Comparison of ENCODE assay signal across 18 cellular contexts in genomic region chr14:30115756-30116155, GRCh38.
"Had no signal": no experiment of that assay in that cellular context is flagged by ENCODE, and none has a peak within 500 bp of the region (broad histone marks: within the 10 kb centered on the region; RNA-seq: fewer than 3 reads in every experiment).

No MANE protein-coding gene starts in this region.

- H3K9me3 ChIP-seq: gastrocnemius medialis, heart right ventricle, left ventricle myocardium inferior, mucosa of descending colon, thoracic aorta, upper lobe of right lung had no signal

- H3K4me3 ChIP-seq: gastrocnemius medialis, heart right ventricle, left ventricle myocardium inferior, mucosa of descending colon, thoracic aorta, upper lobe of right lung had no signal

- ATAC-seq: activated CD8-positive, alpha-beta memory T cell treated with anti-CD3 and anti-CD28 coated beads, Interleukin-2, amount 10 ng/mL, durations not matched to agents 7 days and 5 days; gastrocnemius medialis; heart right ventricle; mucosa of descending colon; naive thymus-derived CD4-positive, alpha-beta T cell; stimulated activated effector memory CD8-positive, alpha-beta T cell treated with anti-CD3 and anti-CD28 coated beads, Interleukin-12 subunit alpha, Interleukin-12 subunit beta, amount 100 ng/mL, for 72 hours; upper lobe of right lung had no signal

- DNase-seq: activated CD4-positive, alpha-beta T cell treated with anti-CD3 and anti-CD28 coated beads, Interleukin-2, amount 50 U/mL, for 4 hours; activated CD4-positive, CD25-positive, alpha-beta regulatory T cell treated with anti-CD3 and anti-CD28 coated beads, Interleukin-2, amount 50 U/mL, for 72 hours; activated CD8-positive, alpha-beta memory T cell treated with anti-CD3 and anti-CD28 coated beads, Interleukin-2, amount 10 ng/mL, durations not matched to agents 7 days and 5 days; activated naive CD4-positive, alpha-beta T cell treated with anti-CD3 and anti-CD28 coated beads, Interleukin-2, amount 50 U/mL, for 16 hours; activated T-cell treated with anti-CD3 and anti-CD28 coated beads, Interleukin-2, amount 50 U/mL, for 1 hour; erythroblast; gastrocnemius medialis; heart right ventricle; kidney; left ventricle myocardium inferior; mucosa of descending colon; naive thymus-derived CD4-positive, alpha-beta T cell; posterior cingulate gyrus; retina; upper lobe of right lung had no signal

- H3K36me3 Mint-ChIP-seq: activated CD8-positive, alpha-beta memory T cell treated with anti-CD3 and anti-CD28 coated beads, Interleukin-2, amount 10 ng/mL, durations not matched to agents 7 days and 5 days; naive thymus-derived CD4-positive, alpha-beta T cell; stimulated activated effector memory CD8-positive, alpha-beta T cell treated with anti-CD3 and anti-CD28 coated beads, Interleukin-12 subunit alpha, Interleukin-12 subunit beta, amount 100 ng/mL, for 72 hours had no signal

- H3K4me3 Mint-ChIP-seq: activated CD8-positive, alpha-beta memory T cell treated with anti-CD3 and anti-CD28 coated beads, Interleukin-2, amount 10 ng/mL, durations not matched to agents 7 days and 5 days; naive thymus-derived CD4-positive, alpha-beta T cell; stimulated activated effector memory CD8-positive, alpha-beta T cell treated with anti-CD3 and anti-CD28 coated beads, Interleukin-12 subunit alpha, Interleukin-12 subunit beta, amount 100 ng/mL, for 72 hours had no signal

- H3K27me3 Mint-ChIP-seq: activated CD8-positive, alpha-beta memory T cell treated with anti-CD3 and anti-CD28 coated beads, Interleukin-2, amount 10 ng/mL, durations not matched to agents 7 days and 5 days; naive thymus-derived CD4-positive, alpha-beta T cell had no signal

- H3K27ac Mint-ChIP-seq: activated CD8-positive, alpha-beta memory T cell treated with anti-CD3 and anti-CD28 coated beads, Interleukin-2, amount 10 ng/mL, durations not matched to agents 7 days and 5 days; activated T-helper 2 cell treated with anti-CD3 and anti-CD28 coated beads, Interferon-gamma antibody, Interleukin-2, Interleukin-4, amounts not matched to agents 10 μg/mL and 5 μg/mL and 100 μg/mL, durations not matched to agents 14 hours and 24 hours and 36 hours; naive thymus-derived CD4-positive, alpha-beta T cell; stimulated activated effector memory CD8-positive, alpha-beta T cell treated with anti-CD3 and anti-CD28 coated beads, Interleukin-12 subunit alpha, Interleukin-12 subunit beta, amount 100 ng/mL, for 72 hours had no signal

- H3K36me3 ChIP-seq: gastrocnemius medialis, heart right ventricle, left ventricle myocardium inferior, thoracic aorta, upper lobe of right lung had no signal

- H3K27me3 ChIP-seq: gastrocnemius medialis, heart right ventricle, upper lobe of right lung had no signal

- H3K4me1 ChIP-seq: gastrocnemius medialis, heart right ventricle, left ventricle myocardium inferior, upper lobe of right lung had no signal

- H3K4me1 Mint-ChIP-seq: activated CD8-positive, alpha-beta memory T cell treated with anti-CD3 and anti-CD28 coated beads, Interleukin-2, amount 10 ng/mL, durations not matched to agents 7 days and 5 days; naive thymus-derived CD4-positive, alpha-beta T cell; stimulated activated effector memory CD8-positive, alpha-beta T cell treated with anti-CD3 and anti-CD28 coated beads, Interleukin-12 subunit alpha, Interleukin-12 subunit beta, amount 100 ng/mL, for 72 hours had no signal

- H3K27ac ChIP-seq: gastrocnemius medialis, heart right ventricle, left ventricle myocardium inferior, thoracic aorta, upper lobe of right lung had no signal
